In genomic region chr10:110642204-110642979, GRCh38 we compare ENCODE assay signal across 12 cellular contexts. TPM values are rescaled to one million over a fixed set of nuclear protein-coding genes. Genes with fewer than 3 reads are reported as not detected.
DNase-seq lines count a peak whose midpoint lies in the region; ATAC-seq and TF ChIP-seq lines count a peak whose summit lies in the region.
"Had no signal": no experiment of that assay in that cellular context is flagged by ENCODE, and none has a peak within 500 bp of the region (broad histone marks: within the 10 kb centered on the region; RNA-seq: fewer than 3 reads in every experiment).

No MANE protein-coding gene starts in this region.

- CTCF ChIA-PET in activated CD4-positive, alpha-beta T cell treated with anti-CD3 and anti-CD28 coated beads, Interleukin-2, amount 10 ng/mL, durations not matched to agents 7 days and 5 days (lab: Charles Lee) = interaction anchor here (0.8 to 1.3 kb wide), 2 partner anchors 15 to 30 kb away, joined by 3 to 8 read pairs; no protein-coding TSS in a partner anchor

- H3K4me3 Mint-ChIP-seq in activated CD4-positive, alpha-beta T cell treated with anti-CD3 and anti-CD28 coated beads, Interleukin-2, amount 10 ng/mL, durations not matched to agents 7 days and 5 days = peak overlapping the region; percentile 46
- H3K4me3 Mint-ChIP-seq in IgD-negative memory B cell (peak overlapping the region in 3 of 4 donors; percentile 68 to 73 (median 72)), endodermal cell (peak overlapping the region; percentile 77), progenitor cell of endocrine pancreas (ENCODE audit: low read depth) (peak overlapping the region; percentile 81)

- DNase-seq in activated CD4-positive, alpha-beta T cell treated with anti-CD3 and anti-CD28 coated beads, Interleukin-2, amount 10 ng/mL, durations not matched to agents 7 days and 5 days = no peak
- DNase-seq in activated CD4-positive, alpha-beta T cell treated with anti-CD3 and anti-CD28 coated beads, Interleukin-2, amount 50 U/mL, for 48 hours = no peak
- no peak for DNase-seq in endodermal cell
- no peak for DNase-seq in progenitor cell of endocrine pancreas (ENCODE audit: low spot score, unreplicated experiment)
- no peak for DNase-seq in OCI-M1 (lab: John Stamatoyannopoulos, UW)
- no peak for DNase-seq in left lobe of liver (ENCODE audit: low spot score)
- no peak for DNase-seq in GOT3 (lab: John Stamatoyannopoulos, UW)
- DNase-seq: ACHN, DMS79 treated with DMSO at 0.1 percent for 48 hours, lower lobe of right lung had no signal

- H3K36me3 ChIP-seq in endodermal cell (ENCODE audit: control insufficient read depth, insufficient read depth, low read length) = no peaks in the 10 kb centered on the region
- H3K36me3 ChIP-seq: lower lobe of right lung had no signal

- H3K4me3 ChIP-seq in endodermal cell (ENCODE audit: low read length) = peak overlapping the region; percentile 85

- peaks cover 32% of the 10 kb centered on the region for H3K27me3 ChIP-seq in endodermal cell (ENCODE audit: control insufficient read depth, insufficient read depth, low read length, poor library complexity, severe bottlenecking)
- H3K27me3 ChIP-seq: testis had no signal

- WGBS in endodermal cell (ENCODE audit: insufficient coverage in 1 of 2, insufficient read length in 1 of 2), 2 experiments = 18 to 44% methylated on average over 5 to 11 of the region's 11 CpGs

- H3K9me3 Mint-ChIP-seq in activated CD4-positive, alpha-beta T cell treated with anti-CD3 and anti-CD28 coated beads, Interleukin-2, amount 10 ng/mL, durations not matched to agents 7 days and 5 days = no peaks in the 10 kb centered on the region
- H3K9me3 Mint-ChIP-seq in IgD-negative memory B cell = peaks cover 0 to 4% (median 0%) of the 10 kb centered on the region in 3 donors
- H3K9me3 Mint-ChIP-seq in endodermal cell = no peaks in the 10 kb centered on the region
- H3K9me3 Mint-ChIP-seq in progenitor cell of endocrine pancreas (ENCODE audit: low read depth) = no peaks in the 10 kb centered on the region

- H3K4me1 Mint-ChIP-seq in activated CD4-positive, alpha-beta T cell treated with anti-CD3 and anti-CD28 coated beads, Interleukin-2, amount 10 ng/mL, durations not matched to agents 7 days and 5 days = peaks cover 30% of the 10 kb centered on the region
- H3K4me1 Mint-ChIP-seq in IgD-negative memory B cell (peaks cover 8 to 14% (median 13%) of the 10 kb centered on the region in 3 donors), endodermal cell (peaks cover 38% of the 10 kb centered on the region), progenitor cell of endocrine pancreas (ENCODE audit: low read depth) (peaks cover 15% of the 10 kb centered on the region)

- no peaks in the 10 kb centered on the region for H3K9me3 ChIP-seq in endodermal cell (ENCODE audit: control insufficient read depth, low read length)
- H3K9me3 ChIP-seq: lower lobe of right lung, testis had no signal

- H3K36me3 Mint-ChIP-seq in activated CD4-positive, alpha-beta T cell treated with anti-CD3 and anti-CD28 coated beads, Interleukin-2, amount 10 ng/mL, durations not matched to agents 7 days and 5 days (ENCODE audit: low read depth) = no peaks in the 10 kb centered on the region
- H3K36me3 Mint-ChIP-seq in IgD-negative memory B cell (peaks cover 2% of the 10 kb centered on the region), endodermal cell (ENCODE audit: low read depth) (no peaks in the 10 kb centered on the region), progenitor cell of endocrine pancreas (ENCODE audit: insufficient read depth) (no peaks in the 10 kb centered on the region)

- H3K27ac ChIP-seq in endodermal cell (ENCODE audit: low read depth, low read length) = no peak overlapping the region
- H3K27ac ChIP-seq: lower lobe of right lung, testis had no signal

- H3K9ac ChIP-seq in endodermal cell (ENCODE audit: extremely low read depth, low read length, poor library complexity, severe bottlenecking) = peak overlapping the region; percentile 47

- H3K27me3 Mint-ChIP-seq in activated CD4-positive, alpha-beta T cell treated with anti-CD3 and anti-CD28 coated beads, Interleukin-2, amount 10 ng/mL, durations not matched to agents 7 days and 5 days = peaks cover 73% of the 10 kb centered on the region
- H3K27me3 Mint-ChIP-seq in IgD-negative memory B cell (peaks cover 43% of the 10 kb centered on the region), endodermal cell (ENCODE audit: insufficient read depth) (peaks cover 32% of the 10 kb centered on the region), progenitor cell of endocrine pancreas (peaks cover 51% of the 10 kb centered on the region)

- TF ChIP-seq CTCF in endodermal cell (conservative IDR thresholded peaks at IDR 0.05) = no peak
- no peak for TF ChIP-seq CTCF in progenitor cell of endocrine pancreas (IDR thresholded peaks at IDR 0.05; ENCODE audit: unreplicated experiment)

- peaks cover 14% of the 10 kb centered on the region for H3K4me1 ChIP-seq in endodermal cell (ENCODE audit: control insufficient read depth, insufficient read depth, low read length)

- ATAC-seq in left lobe of liver = no peak
- ATAC-seq: lower lobe of right lung had no signal

- POLR2A ChIA-PET in activated CD4-positive, alpha-beta T cell treated with anti-CD3 and anti-CD28 coated beads, Interleukin-2, amount 10 ng/mL, durations not matched to agents 7 days and 5 days (lab: Charles Lee) = no interaction called here

- H3K27ac Mint-ChIP-seq in activated CD4-positive, alpha-beta T cell treated with anti-CD3 and anti-CD28 coated beads, Interleukin-2, amount 10 ng/mL, durations not matched to agents 7 days and 5 days = no peak overlapping the region
- no peak overlapping the region for H3K27ac Mint-ChIP-seq in IgD-negative memory B cell
- peak overlapping the region; percentile 29 for H3K27ac Mint-ChIP-seq in endodermal cell
- peak overlapping the region; percentile 64 for H3K27ac Mint-ChIP-seq in progenitor cell of endocrine pancreas

RNA-seq across cellular contexts. Expression of gene RBM20, which starts 1.7 kb away (rescaled TPM):
- total RNA-seq in activated CD4-positive, alpha-beta T cell treated with anti-CD3 and anti-CD28 coated beads, Interleukin-2, amount 10 ng/mL, durations not matched to agents 7 days and 5 days = not detected
- polyA plus RNA-seq in IgD-negative memory B cell = not detected
- total RNA-seq in endodermal cell = 1 to 10 TPM; 6.2 to 7.0 TPM
- polyA plus RNA-seq in endodermal cell (2013, experiment 1 of 2) = 1.6 TPM
- 1.9 TPM for polyA plus RNA-seq in endodermal cell (2013, experiment 2 of 2)
- total RNA-seq in progenitor cell of endocrine pancreas = 1.5 and 2.7 TPM in 2 replicates
- total RNA-seq in left lobe of liver = 0.33 TPM

Comparison
In these comparisons a context has a peak if more than half of its experiments do, and no peak if none do; other contexts are left out.
1. H3K27ac Mint-ChIP-seq: peak in endodermal cell (single experiment) and progenitor cell of endocrine pancreas (single experiment); none in activated CD4-positive, alpha-beta T cell treated with anti-CD3 and anti-CD28 coated beads, Interleukin-2, amount 10 ng/mL, durations not matched to agents 7 days and 5 days (single experiment) and IgD-negative memory B cell (0 of 3).
2. Peak in every context shown above with its lines, with median percentiles within 50 percentile points of each other: H3K4me3 Mint-ChIP-seq.